ENCODE assay signal across 8 cellular contexts in genomic region chr15:96356494-96357455, GRCh38.
A peak's percentile ranks its signal among the peaks of the same experiment; 100 is the strongest.
DNase-seq lines count a peak whose midpoint lies in the region; ATAC-seq, FAIRE-seq and TF ChIP-seq lines count a peak whose summit lies in the region.

No MANE protein-coding gene starts in this region.

- H3K36me3 ChIP-seq in neuron (ENCODE audit: insufficient read depth, low read length): peaks cover 15% of the 10 kb centered on the region

- peak; percentile 82 for TF ChIP-seq CTCF in HL-60 (IDR thresholded peaks at IDR 0.05; ENCODE audit: insufficient read depth, low read length)

- ATAC-seq in GM19468 (IDR thresholded peaks at IDR 0.05; ENCODE audit: extremely low read depth, unreplicated experiment): peak; percentile 55

- H3K27me3 ChIP-seq in HL-60 (ENCODE audit: insufficient read depth, poor library complexity, severe bottlenecking) (no peaks in the 10 kb centered on the region), neuron (ENCODE audit: insufficient read depth, low read length) (no peaks in the 10 kb centered on the region)

- peaks cover 58% of the 10 kb centered on the region for H3K4me1 ChIP-seq in neuron (ENCODE audit: insufficient read depth, low read length)

- peak overlapping the region; percentile 72 for H2AFZ ChIP-seq in neuron (ENCODE audit: low read depth, low read length)

- H3K9me3 ChIP-seq in neuron (ENCODE audit: low read length): no peaks in the 10 kb centered on the region

- FAIRE-seq in RCC 7860 (lab: Jason Lieb, UNC): peak; percentile 37

- peak overlapping the region; percentile 71 for H3K4me3 ChIP-seq in HL-60 (replicated peaks; ENCODE audit: insufficient read depth, low read length)
- peak overlapping the region; percentile 72 for H3K4me3 ChIP-seq in neuron (ENCODE audit: low read length)

- DNase-seq in COR-L47 (lab: John Stamatoyannopoulos, UW) (peak; percentile 73), HL-60 (ENCODE audit: low read depth in 1 of 2, low spot score in 1 of 2) (peak; percentile 65 to 90), RCC 7860 (ENCODE audit: low spot score) (peak; percentile 60), fibroblast of peridontal ligament (ENCODE audit: extremely low read depth) (peak; percentile 88), substantia nigra (lab: John Stamatoyannopoulos, UW) (peak in 41 of 49 donors; percentile 25 to 81 (median 64))
- peak; percentile 17 to 22 for DNase-seq in activated T-helper 1 cell treated with anti-CD3 and anti-CD28 coated beads, Interleukin-2, amount 50 U/mL, for 16 hours (ENCODE audit: low read depth in 1 of 2, low spot score in 1 of 2)

- H3K27ac ChIP-seq in HL-60 (replicated peaks): peak overlapping the region; percentile 94
- H3K27ac ChIP-seq in substantia nigra (ENCODE audit: low read depth, low read length, poor library complexity, severe bottlenecking): no peak overlapping the region

Comparison
In these comparisons a context has a peak if more than half of its experiments do, and no peak if none do; other contexts are left out.
1. DNase-seq: peak in every context shown above with its lines; median percentile 88 in fibroblast of peridontal ligament; 78 in HL-60; 73 in COR-L47; 64 in substantia nigra; 60 in RCC 7860; 20 in activated T-helper 1 cell treated with anti-CD3 and anti-CD28 coated beads, Interleukin-2, amount 50 U/mL, for 16 hours.